15 cellular contexts compared by ENCODE assay signal in genomic region chr4:105632599-105632998, GRCh38.
A peak's percentile ranks its signal among the peaks of the same experiment; 100 is the strongest.
DNase-seq lines count a peak whose midpoint lies in the region; ATAC-seq and TF ChIP-seq lines count a peak whose summit lies in the region.
"Had no signal": no experiment of that assay in that cellular context is flagged by ENCODE, and none has a peak within 500 bp of the region (broad histone marks: within the 10 kb centered on the region; RNA-seq: fewer than 3 reads in every experiment).

No MANE protein-coding gene starts in this region.

- no peaks in the 10 kb centered on the region for H3K36me3 ChIP-seq in mesendoderm (ENCODE audit: control insufficient read depth, insufficient read depth, low read length)
- H3K36me3 ChIP-seq: esophagus squamous epithelium, sigmoid colon, suprapubic skin had no signal

- peaks cover 4% of the 10 kb centered on the region for H3K4me1 Mint-ChIP-seq in glutamatergic neuron (ENCODE audit: low read depth, unreplicated experiment)

- no peak overlapping the region for H3K27ac Mint-ChIP-seq in glutamatergic neuron (ENCODE audit: unreplicated experiment)
- H3K27ac Mint-ChIP-seq: activated naive CD8-positive, alpha-beta T cell treated with anti-CD3 and anti-CD28 coated beads for 36 hours had no signal

- no peak overlapping the region for H2BK120ac ChIP-seq in mesendoderm (ENCODE audit: low read depth, low read length)

- H3K4me2 ChIP-seq in mesendoderm (ENCODE audit: low read length) = no peak overlapping the region

- H3K4ac ChIP-seq in mesendoderm (ENCODE audit: low read depth, low read length) = no peak overlapping the region

- H3K4me3 Mint-ChIP-seq in glutamatergic neuron (ENCODE audit: unreplicated experiment) = no peak overlapping the region
- H3K4me3 Mint-ChIP-seq: activated naive CD8-positive, alpha-beta T cell treated with anti-CD3 and anti-CD28 coated beads for 36 hours had no signal

- no peak overlapping the region for H3K18ac ChIP-seq in mesendoderm (ENCODE audit: low read length)

- ATAC-seq in HG02870 (IDR thresholded peaks at IDR 0.05; ENCODE audit: unreplicated experiment) (peak; percentile 21), GM21515 (IDR thresholded peaks at IDR 0.05; ENCODE audit: unreplicated experiment) (no peak), HG02642 (IDR thresholded peaks at IDR 0.05; ENCODE audit: poor library complexity, unreplicated experiment) (no peak)

- WGBS in mesendoderm (ENCODE audit: extremely low coverage, insufficient coverage, low lambda C conversion rate) = no CpG with 5 or more reads among the region's 3 CpGs

- no peak overlapping the region for H2BK5ac ChIP-seq in mesendoderm (ENCODE audit: low read length)

- H3K79me2 ChIP-seq in mesendoderm (ENCODE audit: control insufficient read depth, insufficient read depth, low read length) = no peaks in the 10 kb centered on the region

- H3K23ac ChIP-seq in mesendoderm (ENCODE audit: low read length) = no peak overlapping the region

- H3K4me3 ChIP-seq in GM12875 (ENCODE audit: low read depth, low read length) (no peak overlapping the region), mesendoderm (ENCODE audit: low read length) (no peak overlapping the region)
- H3K4me3 ChIP-seq: esophagus squamous epithelium, sigmoid colon, suprapubic skin had no signal

- H2AK5ac ChIP-seq in mesendoderm (ENCODE audit: low read length) = no peak overlapping the region

- H4K8ac ChIP-seq in mesendoderm (ENCODE audit: low read depth, low read length) = no peak overlapping the region

- H3K4me1 ChIP-seq in mesendoderm (ENCODE audit: control insufficient read depth, low read depth, low read length) = no peaks in the 10 kb centered on the region

- no peak overlapping the region for H3K56ac ChIP-seq in mesendoderm (ENCODE audit: low read length)

- no peaks in the 10 kb centered on the region for H3K9me3 Mint-ChIP-seq in glutamatergic neuron (ENCODE audit: unreplicated experiment)
- H3K9me3 Mint-ChIP-seq: activated naive CD8-positive, alpha-beta T cell treated with anti-CD3 and anti-CD28 coated beads for 36 hours had no signal

- TF ChIP-seq CTCF in GM12875 (IDR thresholded peaks at IDR 0.05; ENCODE audit: borderline replicate concordance, insufficient read depth, low read depth, low read length) = 0 out of 2 replicates have a peak, but pooled peaks have one; percentile 2
- no peak for TF ChIP-seq CTCF in glutamatergic neuron (IDR thresholded peaks at IDR 0.05; ENCODE audit: partially characterized antibody, unreplicated experiment)

- H3K36me3 Mint-ChIP-seq in glutamatergic neuron (ENCODE audit: unreplicated experiment) = no peaks in the 10 kb centered on the region
- H3K36me3 Mint-ChIP-seq: activated naive CD8-positive, alpha-beta T cell treated with anti-CD3 and anti-CD28 coated beads for 36 hours had no signal

- peak; percentile 19 for DNase-seq in RKO (ENCODE audit: low spot score)
- DNase-seq in mesendoderm = peak; percentile 15
- no peak for DNase-seq in glutamatergic neuron
- no peak for DNase-seq in midbrain (lab: John Stamatoyannopoulos, UW)
- DNase-seq: activated CD4-positive, alpha-beta T cell treated with anti-CD3 and anti-CD28 coated beads, Interleukin-2, amount 50 U/mL, for 4 hours; activated naive CD8-positive, alpha-beta T cell treated with anti-CD3 and anti-CD28 coated beads for 36 hours; esophagus squamous epithelium; NCI-H187; NCI-H524 treated with DMSO at 0.1 percent for 48 hours; sigmoid colon had no signal

- H3K9ac ChIP-seq in mesendoderm (ENCODE audit: low read length) = no peak overlapping the region

- no peaks in the 10 kb centered on the region for H3K27me3 ChIP-seq in mesendoderm (ENCODE audit: insufficient read depth, low read length, poor library complexity)
- H3K27me3 ChIP-seq: sigmoid colon, suprapubic skin had no signal

- no peak overlapping the region for H2BK15ac ChIP-seq in mesendoderm (replicated peaks; ENCODE audit: low read depth)

- H4K5ac ChIP-seq in mesendoderm (ENCODE audit: low read length) = no peak overlapping the region

- no peaks in the 10 kb centered on the region for H3K27me3 Mint-ChIP-seq in glutamatergic neuron (ENCODE audit: unreplicated experiment)

- H3K27ac ChIP-seq in mesendoderm (ENCODE audit: low read depth, low read length) = no peak overlapping the region
- H3K27ac ChIP-seq: esophagus squamous epithelium, sigmoid colon, suprapubic skin had no signal

- H3K79me1 ChIP-seq in mesendoderm (ENCODE audit: low read length) = no peaks in the 10 kb centered on the region

Comparison
In these comparisons a context has a peak if more than half of its experiments do, and no peak if none do; other contexts are left out.
1. DNase-seq: peak in RKO (single experiment) and mesendoderm (single experiment); none in glutamatergic neuron (single experiment) and midbrain (single experiment).